ENCODE assay signal across 1 cellular context in the genomic region with DNA sequence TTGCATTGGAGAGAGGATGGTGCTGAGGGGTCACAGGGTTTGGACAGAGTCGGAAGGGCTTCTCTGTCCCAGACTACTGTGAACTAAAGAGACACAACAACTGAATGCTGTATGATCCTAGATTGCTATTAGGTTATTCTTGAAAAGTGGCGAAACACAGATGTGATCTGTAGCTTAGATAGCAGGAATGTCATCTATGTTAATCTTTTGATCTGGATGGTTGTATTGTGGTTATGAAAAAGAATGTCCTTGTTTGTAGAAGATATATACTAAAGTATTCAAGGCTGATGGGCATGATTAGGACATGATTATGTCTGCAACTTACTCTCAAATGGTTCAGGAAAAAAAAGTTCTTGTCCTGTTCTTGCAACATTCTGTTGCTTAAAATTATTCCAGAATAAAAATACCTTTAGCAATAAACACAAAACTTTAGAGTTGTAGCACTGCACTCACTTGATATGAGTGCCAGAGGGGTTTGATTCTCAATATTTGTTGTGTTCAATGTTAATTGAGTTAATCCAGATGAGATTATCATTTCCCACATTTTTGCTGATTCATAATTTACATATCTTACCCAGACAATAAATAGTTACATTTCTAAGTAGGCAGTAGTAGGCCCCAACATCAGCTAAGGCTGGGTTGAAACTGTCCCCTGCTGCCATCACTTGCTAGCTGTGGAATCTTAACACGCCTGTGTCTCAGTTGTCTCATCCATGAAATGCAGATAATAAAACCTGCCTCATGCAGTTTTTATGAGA.
TF ChIP-seq lines count a peak whose summit lies in the region.

No MANE protein-coding gene starts in this region.

TF ChIP-seq in HepG2, 621 proteins besides CTCF, POLR2A, EP300 and RAD21 (continued from another document):
- TF ChIP-seq ATRX (CRISPR knock-in tag; IDR thresholded peaks at IDR 0.05; ENCODE audit: borderline replicate concordance) (no peak), ARNTL (CRISPR knock-in tag; IDR thresholded peaks at IDR 0.05) (no peak), ZBTB34 (CRISPR knock-in tag; IDR thresholded peaks at IDR 0.05) (no peak), MAFF (IDR thresholded peaks at IDR 0.05; ENCODE audit: low read depth, low read length) (peak; percentile 52; the same call in 1 of the 2 replicates), MAFK (conservative IDR thresholded peaks at IDR 0.05 in 1 of 2, IDR thresholded peaks at IDR 0.05 in 1 of 2; ENCODE audit: low read length in 2 of 2) (peak; percentile 31 to 60; a peak in 2 of 4 replicates), POGZ (CRISPR knock-in tag; IDR thresholded peaks at IDR 0.05) (no peak), POLR2AphosphoS2 (IDR thresholded peaks at IDR 0.05; ENCODE audit: low read depth, low read length) (no peak), ZNF749 (CRISPR knock-in tag; IDR thresholded peaks at IDR 0.05; ENCODE audit: borderline replicate concordance) (no peak), CREBL2 (CRISPR knock-in tag; IDR thresholded peaks at IDR 0.05; ENCODE audit: borderline replicate concordance) (no peak)
- TF ChIP-seq, protein P1, sequence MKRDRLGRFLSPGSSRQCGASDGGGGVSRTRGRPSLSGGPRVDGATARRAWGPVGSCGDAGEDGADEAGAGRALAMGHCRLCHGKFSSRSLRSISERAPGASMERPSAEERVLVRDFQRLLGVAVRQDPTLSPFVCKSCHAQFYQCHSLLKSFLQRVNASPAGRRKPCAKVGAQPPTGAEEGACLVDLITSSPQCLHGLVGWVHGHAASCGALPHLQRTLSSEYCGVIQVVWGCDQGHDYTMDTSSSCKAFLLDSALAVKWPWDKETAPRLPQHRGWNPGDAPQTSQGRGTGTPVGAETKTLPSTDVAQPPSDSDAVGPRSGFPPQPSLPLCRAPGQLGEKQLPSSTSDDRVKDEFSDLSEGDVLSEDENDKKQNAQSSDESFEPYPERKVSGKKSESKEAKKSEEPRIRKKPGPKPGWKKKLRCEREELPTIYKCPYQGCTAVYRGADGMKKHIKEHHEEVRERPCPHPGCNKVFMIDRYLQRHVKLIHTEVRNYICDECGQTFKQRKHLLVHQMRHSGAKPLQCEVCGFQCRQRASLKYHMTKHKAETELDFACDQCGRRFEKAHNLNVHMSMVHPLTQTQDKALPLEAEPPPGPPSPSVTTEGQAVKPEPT (CRISPR knock-in tag; IDR thresholded peaks at IDR 0.05; ENCODE audit: low read depth), result no peak
